Comparison of ENCODE assay signal across 11 cellular contexts in genomic region chrX:75623535-75623934, GRCh38.
DNase-seq lines count a peak whose midpoint lies in the region; ATAC-seq and TF ChIP-seq lines count a peak whose summit lies in the region.
"Had no signal": no experiment of that assay in that cellular context is flagged by ENCODE, and none has a peak within 500 bp of the region (broad histone marks: within the 10 kb centered on the region; RNA-seq: fewer than 3 reads in every experiment).

No MANE protein-coding gene starts in this region.

- no peaks in the 10 kb centered on the region for H3K4me1 Mint-ChIP-seq in nephron progenitor cell
- no peaks in the 10 kb centered on the region for H3K4me1 Mint-ChIP-seq in CD8-positive, alpha-beta T cell (ENCODE audit: low read depth)
- H3K4me1 Mint-ChIP-seq: activated naive CD4-positive, alpha-beta T cell treated with anti-CD3 and anti-CD28 coated beads, Interleukin-2, amount 10 ng/mL, durations not matched to agents 7 days and 5 days had no signal

- intact Hi-C loops in CD8-positive, alpha-beta T cell (cut with DNase I, micrococcal nuclease) = no loop called here

- no peak overlapping the region for H3K9ac ChIP-seq in KMS-11

- no peaks in the 10 kb centered on the region for H3K36me3 Mint-ChIP-seq in nephron progenitor cell (ENCODE audit: low read depth)
- H3K36me3 Mint-ChIP-seq in CD8-positive, alpha-beta T cell = no peaks in the 10 kb centered on the region
- H3K36me3 Mint-ChIP-seq: activated naive CD4-positive, alpha-beta T cell treated with anti-CD3 and anti-CD28 coated beads, Interleukin-2, amount 10 ng/mL, durations not matched to agents 7 days and 5 days had no signal

- H3K27ac ChIP-seq in KMS-11 = no peak overlapping the region
- no peak overlapping the region for H3K27ac ChIP-seq in brain microvascular endothelial cell
- no peak overlapping the region for H3K27ac ChIP-seq in CD8-positive, alpha-beta T cell (ENCODE audit: low read depth, low read length)
- H3K27ac ChIP-seq: A549, esophagus squamous epithelium had no signal

- no peaks in the 10 kb centered on the region for H3K27me3 Mint-ChIP-seq in nephron progenitor cell (ENCODE audit: low read depth, poor library complexity)
- no peaks in the 10 kb centered on the region for H3K27me3 Mint-ChIP-seq in CD8-positive, alpha-beta T cell (ENCODE audit: low read depth)
- H3K27me3 Mint-ChIP-seq: activated naive CD4-positive, alpha-beta T cell treated with anti-CD3 and anti-CD28 coated beads, Interleukin-2, amount 10 ng/mL, durations not matched to agents 7 days and 5 days had no signal

- H3K79me2 ChIP-seq in KMS-11 (ENCODE audit: insufficient read depth, low read depth) = no peaks in the 10 kb centered on the region

- CTCF ChIA-PET in CD8-positive, alpha-beta T cell (lab: Charles Lee) = no interaction called here

- H3K4me3 ChIP-seq in KMS-11 (IDR thresholded peaks at IDR 0.05; ENCODE audit: insufficient read depth, low read depth, low read length) (no peak overlapping the region), brain microvascular endothelial cell (ENCODE audit: low read depth, low read length) (no peak overlapping the region)
- H3K4me3 ChIP-seq in CD8-positive, alpha-beta T cell (ENCODE audit: low read depth, low read length) = no peak overlapping the region
- H3K4me3 ChIP-seq: A549, esophagus squamous epithelium had no signal

- H3K4me2 ChIP-seq in KMS-11 = no peak overlapping the region
- H3K4me2 ChIP-seq: A549 had no signal

- H4K20me1 ChIP-seq in KMS-11 (ENCODE audit: insufficient read depth) = no peaks in the 10 kb centered on the region

- ATAC-seq in GM19455 (IDR thresholded peaks at IDR 0.05; ENCODE audit: unreplicated experiment) = no peak
- ATAC-seq in CD8-positive, alpha-beta T cell = no peak
- ATAC-seq: A549 had no signal

- POLR2A ChIA-PET in CD8-positive, alpha-beta T cell (lab: Charles Lee) = no interaction called here

- H3K27me3 ChIP-seq in KMS-11 (ENCODE audit: insufficient read depth, low read depth) (no peaks in the 10 kb centered on the region), brain microvascular endothelial cell (replicated peaks) (no peaks in the 10 kb centered on the region)
- no peaks in the 10 kb centered on the region for H3K27me3 ChIP-seq in CD8-positive, alpha-beta T cell (ENCODE audit: insufficient read depth, low read length)
- H3K27me3 ChIP-seq: esophagus squamous epithelium had no signal

- H3K9me3 Mint-ChIP-seq in nephron progenitor cell = peaks cover 76% of the 10 kb centered on the region
- H3K9me3 Mint-ChIP-seq in CD8-positive, alpha-beta T cell = no peaks in the 10 kb centered on the region
- H3K9me3 Mint-ChIP-seq: activated naive CD4-positive, alpha-beta T cell treated with anti-CD3 and anti-CD28 coated beads, Interleukin-2, amount 10 ng/mL, durations not matched to agents 7 days and 5 days had no signal

- H3K9me3 ChIP-seq in CD8-positive, alpha-beta T cell (ENCODE audit: low read length) = no peaks in the 10 kb centered on the region
- H3K9me3 ChIP-seq: A549, esophagus squamous epithelium had no signal

- no peaks in the 10 kb centered on the region for H3K4me1 ChIP-seq in KMS-11 (ENCODE audit: low read depth, poor library complexity, severe bottlenecking)
- H3K4me1 ChIP-seq in CD8-positive, alpha-beta T cell (ENCODE audit: insufficient read depth, low read length) = no peaks in the 10 kb centered on the region
- H3K4me1 ChIP-seq: A549, esophagus squamous epithelium had no signal

- DNase-seq in NCI-H2196 (lab: John Stamatoyannopoulos, UW; ENCODE audit: unreplicated experiment) (peak; percentile 1), NCI-H2196 treated with DMSO at 0.1 percent for 48 hours (lab: John Stamatoyannopoulos, UW; ENCODE audit: unreplicated experiment) (no peak), brain microvascular endothelial cell (no peak), nephron progenitor cell (no peak), NCI-H2107 treated with DMSO at 0.1 percent for 48 hours (lab: John Stamatoyannopoulos, UW; ENCODE audit: unreplicated experiment) (no peak)
- no peak for DNase-seq in CD8-positive, alpha-beta T cell
- DNase-seq: activated naive CD4-positive, alpha-beta T cell treated with anti-CD3 and anti-CD28 coated beads, Interleukin-2, amount 10 ng/mL, durations not matched to agents 7 days and 5 days; esophagus squamous epithelium had no signal

- H3K4me3 Mint-ChIP-seq in nephron progenitor cell = no peak overlapping the region
- no peak overlapping the region for H3K4me3 Mint-ChIP-seq in CD8-positive, alpha-beta T cell
- H3K4me3 Mint-ChIP-seq: activated naive CD4-positive, alpha-beta T cell treated with anti-CD3 and anti-CD28 coated beads, Interleukin-2, amount 10 ng/mL, durations not matched to agents 7 days and 5 days had no signal

- peak; percentile 51 for TF ChIP-seq CTCF in KMS-11 (conservative IDR thresholded peaks at IDR 0.05; ENCODE audit: low read depth, low read length)
- peak; percentile 10 for TF ChIP-seq CTCF in brain microvascular endothelial cell (IDR thresholded peaks at IDR 0.05; ENCODE audit: low read depth, low read length, missing control alignments)
- TF ChIP-seq CTCF in nephron progenitor cell (IDR thresholded peaks at IDR 0.05) = peak; percentile 18
- no peak for TF ChIP-seq CTCF in CD8-positive, alpha-beta T cell (IDR thresholded peaks at IDR 0.05)

- no peak overlapping the region for H3K27ac Mint-ChIP-seq in nephron progenitor cell
- no peak overlapping the region for H3K27ac Mint-ChIP-seq in CD8-positive, alpha-beta T cell
- H3K27ac Mint-ChIP-seq: activated naive CD4-positive, alpha-beta T cell treated with anti-CD3 and anti-CD28 coated beads, Interleukin-2, amount 10 ng/mL, durations not matched to agents 7 days and 5 days had no signal

- H2AFZ ChIP-seq in KMS-11 (ENCODE audit: low read depth) = no peak overlapping the region

- in situ Hi-C loops in brain microvascular endothelial cell (cut with HindIII; ENCODE audit: low pct_ligation_motif_present, low sequenced_read_pairs) = no loop called here

- no peaks in the 10 kb centered on the region for H3K36me3 ChIP-seq in KMS-11 (ENCODE audit: insufficient read depth)
- no peaks in the 10 kb centered on the region for H3K36me3 ChIP-seq in brain microvascular endothelial cell (replicated peaks)
- H3K36me3 ChIP-seq in CD8-positive, alpha-beta T cell (ENCODE audit: insufficient read depth, low read length) = no peaks in the 10 kb centered on the region
- H3K36me3 ChIP-seq: esophagus squamous epithelium had no signal
